In genomic region chr17:3691539-3692166, GRCh38 we compare ENCODE assay signal across 17 cellular contexts. TPM values are rescaled to one million over a fixed set of nuclear protein-coding genes. Genes with fewer than 3 reads are reported as not detected.
A peak's percentile ranks its signal among the peaks of the same experiment; 100 is the strongest.
DNase-seq lines count a peak whose midpoint lies in the region; ATAC-seq and TF ChIP-seq lines count a peak whose summit lies in the region.
"Had no signal": no experiment of that assay in that cellular context is flagged by ENCODE, and none has a peak within 500 bp of the region (broad histone marks: within the 10 kb centered on the region; RNA-seq: fewer than 3 reads in every experiment).

No MANE protein-coding gene starts in this region.

- peaks cover 16% of the 10 kb centered on the region; the same call in 1 of the 2 replicates for H3K4me1 ChIP-seq in GM23338 (ENCODE audit: insufficient read depth)
- H3K4me1 ChIP-seq: Caco-2, pancreas had no signal

- H4K20me1 ChIP-seq in GM23338 (replicated peaks; ENCODE audit: insufficient read depth): no peaks in the 10 kb centered on the region

- H3K36me3 Mint-ChIP-seq in GM23338 (ENCODE audit: low read depth) (no peaks in the 10 kb centered on the region), naive B cell (peaks cover 14 to 21% of the 10 kb centered on the region in 2 donors), T-cell (peaks cover 15% of the 10 kb centered on the region)
- peaks cover 30% of the 10 kb centered on the region for H3K36me3 Mint-ChIP-seq in activated T-helper 1 cell treated with anti-CD3 and anti-CD28 coated beads, Interleukin-12 subunit alpha, Interleukin-12 subunit beta, Interleukin-2, Interleukin-4 antibody, amounts not matched to agents 30 ng/mL and 10 ng/mL and 1 ng/mL, durations not matched to agents 14 hours and 24 hours and 36 hours (ENCODE audit: low read depth)

- in situ Hi-C loops in G401 (cut with HindIII; ENCODE audit: low sequenced_read_pairs): no loop called here

- DNase-seq in G401 (ENCODE audit: low spot score) (peak; percentile 9), GM23338 (ENCODE audit: low spot score) (peak; percentile 66), naive B cell (no peak), NCI-H1694 (lab: John Stamatoyannopoulos, UW) (no peak), activated gamma-delta T cell (lab: John Stamatoyannopoulos, UW) (no peak), T-cell (no peak)
- no peak for DNase-seq in activated T-helper 1 cell treated with anti-CD3 and anti-CD28 coated beads, Interleukin-12 subunit alpha, Interleukin-12 subunit beta, Interleukin-2, Interleukin-4 antibody, amounts not matched to agents 30 ng/mL and 10 ng/mL and 1 ng/mL, durations not matched to agents 14 hours and 24 hours and 36 hours (ENCODE audit: low spot score)
- DNase-seq: activated CD4-positive, alpha-beta T cell treated with anti-CD3 and anti-CD28 coated beads, Interleukin-2, amount 50 U/mL, for 4 hours; body of pancreas; Caco-2; MV-4-11; NCI-H2081; NCI-H526 treated with DMSO at 0.1 percent for 48 hours; pancreas; sigmoid colon had no signal

- ATAC-seq in GM23338 (peak; percentile 30), naive B cell (ENCODE audit: low read depth in 2 of 2) (no peak), T-cell (replicated peaks in 1 of 4) (no peak)
- ATAC-seq: body of pancreas, gastroesophageal sphincter, pancreas had no signal

- H3K4me3 Mint-ChIP-seq in GM23338: no peak overlapping the region
- H3K4me3 Mint-ChIP-seq in activated T-helper 1 cell treated with anti-CD3 and anti-CD28 coated beads, Interleukin-12 subunit alpha, Interleukin-12 subunit beta, Interleukin-2, Interleukin-4 antibody, amounts not matched to agents 30 ng/mL and 10 ng/mL and 1 ng/mL, durations not matched to agents 14 hours and 24 hours and 36 hours: peak overlapping the region; percentile 53
- peak overlapping the region; percentile 75 to 99 (median 90) for H3K4me3 Mint-ChIP-seq in naive B cell
- no peak overlapping the region for H3K4me3 Mint-ChIP-seq in T-cell
- H3K4me3 Mint-ChIP-seq: activated naive CD8-positive, alpha-beta T cell had no signal

- peak; percentile 25 to 72; a peak in 3 of 4 replicates for TF ChIP-seq CTCF in GM23338 (conservative IDR thresholded peaks at IDR 0.05; ENCODE audit: low read depth in 2 of 2)

- H3K36me3 ChIP-seq in GM23338 (ENCODE audit: insufficient read depth): no peaks in the 10 kb centered on the region
- H3K36me3 ChIP-seq: gastroesophageal sphincter, pancreas, sigmoid colon had no signal

- POLR2A ChIA-PET in T-cell (lab: Charles Lee): no interaction called here

- H2AFZ ChIP-seq in GM23338: no peak overlapping the region

- H3K4me3 ChIP-seq in GM23338: no peak overlapping the region
- H3K4me3 ChIP-seq: body of pancreas, gastroesophageal sphincter, pancreas, sigmoid colon had no signal

- H3K27me3 Mint-ChIP-seq in GM23338 (ENCODE audit: insufficient read depth, low read depth, poor library complexity) (peaks cover 18% of the 10 kb centered on the region), naive B cell (no peaks in the 10 kb centered on the region), T-cell (no peaks in the 10 kb centered on the region)
- H3K27me3 Mint-ChIP-seq in activated T-helper 1 cell treated with anti-CD3 and anti-CD28 coated beads, Interleukin-12 subunit alpha, Interleukin-12 subunit beta, Interleukin-2, Interleukin-4 antibody, amounts not matched to agents 30 ng/mL and 10 ng/mL and 1 ng/mL, durations not matched to agents 14 hours and 24 hours and 36 hours (ENCODE audit: insufficient read depth): no peaks in the 10 kb centered on the region
- H3K27me3 Mint-ChIP-seq: activated naive CD8-positive, alpha-beta T cell had no signal

- H3K27ac Mint-ChIP-seq in GM23338 (no peak overlapping the region), naive B cell (peak overlapping the region in 5 of 6 donors; percentile 44 to 95 (median 95)), T-cell (no peak overlapping the region)
- H3K27ac Mint-ChIP-seq in activated T-helper 1 cell treated with anti-CD3 and anti-CD28 coated beads, Interleukin-12 subunit alpha, Interleukin-12 subunit beta, Interleukin-2, Interleukin-4 antibody, amounts not matched to agents 30 ng/mL and 10 ng/mL and 1 ng/mL, durations not matched to agents 14 hours and 24 hours and 36 hours: peak overlapping the region; percentile 63
- H3K27ac Mint-ChIP-seq: activated naive CD8-positive, alpha-beta T cell had no signal

- H3K9me2 ChIP-seq in GM23338 (ENCODE audit: insufficient read depth): no peaks in the 10 kb centered on the region

- H3K79me2 ChIP-seq in GM23338 (replicated peaks; ENCODE audit: insufficient read depth): no peaks in the 10 kb centered on the region

- no peak overlapping the region for H3K4me2 ChIP-seq in GM23338

- intact Hi-C loops in activated T-helper 1 cell treated with anti-CD3 and anti-CD28 coated beads, Interleukin-12 subunit alpha, Interleukin-12 subunit beta, Interleukin-2, Interleukin-4 antibody, amounts not matched to agents 30 ng/mL and 10 ng/mL and 1 ng/mL, durations not matched to agents 14 hours and 24 hours and 36 hours (cut with micrococcal nuclease): no loop called here

- H3K4me1 Mint-ChIP-seq in GM23338 (peaks cover 17% of the 10 kb centered on the region), naive B cell (peaks cover 46 to 61% (median 52%) of the 10 kb centered on the region in 3 donors), T-cell (peaks cover 15 to 41% (median 20%) of the 10 kb centered on the region in 3 donors)
- peaks cover 40% of the 10 kb centered on the region for H3K4me1 Mint-ChIP-seq in activated T-helper 1 cell treated with anti-CD3 and anti-CD28 coated beads, Interleukin-12 subunit alpha, Interleukin-12 subunit beta, Interleukin-2, Interleukin-4 antibody, amounts not matched to agents 30 ng/mL and 10 ng/mL and 1 ng/mL, durations not matched to agents 14 hours and 24 hours and 36 hours (ENCODE audit: low read depth)

- CTCF ChIA-PET in T-cell (lab: Charles Lee): no interaction called here

- peaks cover 9% of the 10 kb centered on the region for H3F3A ChIP-seq in GM23338 (replicated peaks; ENCODE audit: low read depth)

- H3K9me3 Mint-ChIP-seq in GM23338 (no peaks in the 10 kb centered on the region), naive B cell (no peaks in the 10 kb centered on the region), T-cell (no peaks in the 10 kb centered on the region)
- no peaks in the 10 kb centered on the region for H3K9me3 Mint-ChIP-seq in activated T-helper 1 cell treated with anti-CD3 and anti-CD28 coated beads, Interleukin-12 subunit alpha, Interleukin-12 subunit beta, Interleukin-2, Interleukin-4 antibody, amounts not matched to agents 30 ng/mL and 10 ng/mL and 1 ng/mL, durations not matched to agents 14 hours and 24 hours and 36 hours

- no peak overlapping the region for H3K27ac ChIP-seq in GM23338 (ENCODE audit: low read depth)
- H3K27ac ChIP-seq: body of pancreas, gastroesophageal sphincter, pancreas, sigmoid colon had no signal

- peaks cover 23% of the 10 kb centered on the region for H3K27me3 ChIP-seq in GM23338 (ENCODE audit: insufficient read depth)
- H3K27me3 ChIP-seq: pancreas had no signal

RNA-seq across cellular contexts. Expression of gene P2RX5, which starts 4.3 kb away (rescaled TPM):
- 1.0 and 12.9 TPM in 2 replicates for total RNA-seq in G401 (2014; rRNA removed; shearing (Covaris generic))
- total RNA-seq in GM23338 (2014; rRNA removed; shearing (Covaris generic)): 11.6 and 13.6 TPM in 2 replicates
- polyA plus RNA-seq in GM23338 (2016; fragmentation: Nextera tagmentation; extraction: Ambion mirVana): 7.4 and 7.5 TPM in 2 replicates
- 133 and 143 TPM in 2 replicates for total RNA-seq in activated T-helper 1 cell treated with anti-CD3 and anti-CD28 coated beads, Interleukin-12 subunit alpha, Interleukin-12 subunit beta, Interleukin-2, Interleukin-4 antibody, amounts not matched to agents 30 ng/mL and 10 ng/mL and 1 ng/mL, durations not matched to agents 14 hours and 24 hours and 36 hours
- 100 to 1,000 TPM; 377 to 864 (median 638) TPM for polyA plus RNA-seq in naive B cell (ENCODE audit: low read depth in 6 of 6)
- 10 to 100 TPM; 19.6 to 35.6 (median 29.9) TPM for total RNA-seq in T-cell

RNA-seq across cellular contexts. Expression of gene EMC6, which starts 23.0 kb away (rescaled TPM):
- 101 and 105 TPM in 2 replicates for total RNA-seq in G401 (2014; rRNA removed; shearing (Covaris generic))
- total RNA-seq in GM23338 (2014; rRNA removed; shearing (Covaris generic)): 27.6 and 48.0 TPM in 2 replicates
- polyA plus RNA-seq in GM23338 (2016; fragmentation: Nextera tagmentation; extraction: Ambion mirVana) (230 and 232 TPM in 2 replicates), naive B cell (ENCODE audit: low read depth in 6 of 6) (10 to 100 TPM; 38.9 to 83.4 (median 55.2) TPM)
- total RNA-seq in activated T-helper 1 cell treated with anti-CD3 and anti-CD28 coated beads, Interleukin-12 subunit alpha, Interleukin-12 subunit beta, Interleukin-2, Interleukin-4 antibody, amounts not matched to agents 30 ng/mL and 10 ng/mL and 1 ng/mL, durations not matched to agents 14 hours and 24 hours and 36 hours: 63.6 and 73.3 TPM in 2 replicates
- total RNA-seq in T-cell: 10 to 100 TPM; 22.4 to 36.2 (median 33.6) TPM

RNA-seq across cellular contexts. Expression of gene TAX1BP3, which starts 23.3 kb away (rescaled TPM):
- 111 and 146 TPM in 2 replicates for total RNA-seq in G401 (2014; rRNA removed; shearing (Covaris generic))
- 113 and 134 TPM in 2 replicates for total RNA-seq in GM23338 (2014; rRNA removed; shearing (Covaris generic))
- polyA plus RNA-seq in GM23338 (2016; fragmentation: Nextera tagmentation; extraction: Ambion mirVana): 93.0 and 98.7 TPM in 2 replicates
- 29.3 and 30.1 TPM in 2 replicates for total RNA-seq in activated T-helper 1 cell treated with anti-CD3 and anti-CD28 coated beads, Interleukin-12 subunit alpha, Interleukin-12 subunit beta, Interleukin-2, Interleukin-4 antibody, amounts not matched to agents 30 ng/mL and 10 ng/mL and 1 ng/mL, durations not matched to agents 14 hours and 24 hours and 36 hours
- polyA plus RNA-seq in naive B cell (ENCODE audit: low read depth in 6 of 6): 10 to 100 TPM; 37.1 to 56.5 (median 45.1) TPM
- total RNA-seq in T-cell: 10 to 100 TPM in 3 of 5 donors, 1 to 10 TPM in 2; 9.1 to 15.3 (median 14.6) TPM

RNA-seq across cellular contexts. Expression of gene HASPIN, which starts 32.0 kb away (rescaled TPM):
- 11.7 and 20.9 TPM in 2 replicates for total RNA-seq in G401 (2014; rRNA removed; shearing (Covaris generic))
- 34.0 and 35.1 TPM in 2 replicates for total RNA-seq in GM23338 (2014; rRNA removed; shearing (Covaris generic))
- 5.8 and 6.1 TPM in 2 replicates for polyA plus RNA-seq in GM23338 (2016; fragmentation: Nextera tagmentation; extraction: Ambion mirVana)
- total RNA-seq in activated T-helper 1 cell treated with anti-CD3 and anti-CD28 coated beads, Interleukin-12 subunit alpha, Interleukin-12 subunit beta, Interleukin-2, Interleukin-4 antibody, amounts not matched to agents 30 ng/mL and 10 ng/mL and 1 ng/mL, durations not matched to agents 14 hours and 24 hours and 36 hours: 25.7 and 26.1 TPM in 2 replicates
- polyA plus RNA-seq in naive B cell (ENCODE audit: low read depth in 6 of 6): 1 to 10 TPM in 1 of 6 donors, under 1 TPM in 5; 0.19 to 2.3 (median 0.74) TPM
- total RNA-seq in T-cell: 1 to 10 TPM in 1 of 5 donors, under 1 TPM in 4; 0.33 to 1.0 (median 0.68) TPM
- total RNA-seq: body of pancreas had no signal
- polyA plus RNA-seq: pancreas had no signal

RNA-seq across cellular contexts. Expression of gene CTNS, which starts 55.1 kb away (rescaled TPM):
- total RNA-seq in G401 (2014; rRNA removed; shearing (Covaris generic)): 22.2 and 28.2 TPM in 2 replicates
- total RNA-seq in GM23338 (2014; rRNA removed; shearing (Covaris generic)): 21.8 and 30.1 TPM in 2 replicates
- polyA plus RNA-seq in GM23338 (2016; fragmentation: Nextera tagmentation; extraction: Ambion mirVana): 5.9 and 6.4 TPM in 2 replicates
- 47.5 and 55.3 TPM in 2 replicates for total RNA-seq in activated T-helper 1 cell treated with anti-CD3 and anti-CD28 coated beads, Interleukin-12 subunit alpha, Interleukin-12 subunit beta, Interleukin-2, Interleukin-4 antibody, amounts not matched to agents 30 ng/mL and 10 ng/mL and 1 ng/mL, durations not matched to agents 14 hours and 24 hours and 36 hours
- 10 to 100 TPM in 3 of 6 donors, 1 to 10 TPM in 3; 9.2 to 14.5 (median 10.2) TPM for polyA plus RNA-seq in naive B cell (ENCODE audit: low read depth in 6 of 6)
- 10 to 100 TPM in 3 of 5 donors, 1 to 10 TPM in 2; 7.1 to 15.9 (median 11.4) TPM for total RNA-seq in T-cell

Comparison
In these comparisons a context has a peak if more than half of its experiments do, and no peak if none do; other contexts are left out.
1. DNase-seq: peak in G401 (single experiment) and GM23338 (single experiment); none in activated T-helper 1 cell treated with anti-CD3 and anti-CD28 coated beads, Interleukin-12 subunit alpha, Interleukin-12 subunit beta, Interleukin-2, Interleukin-4 antibody, amounts not matched to agents 30 ng/mL and 10 ng/mL and 1 ng/mL, durations not matched to agents 14 hours and 24 hours and 36 hours (single experiment), naive B cell (single experiment), NCI-H1694 (single experiment), activated gamma-delta T cell (single experiment) and T-cell (0 of 34).
2. H3K27ac Mint-ChIP-seq: peak in activated T-helper 1 cell treated with anti-CD3 and anti-CD28 coated beads, Interleukin-12 subunit alpha, Interleukin-12 subunit beta, Interleukin-2, Interleukin-4 antibody, amounts not matched to agents 30 ng/mL and 10 ng/mL and 1 ng/mL, durations not matched to agents 14 hours and 24 hours and 36 hours (single experiment) and naive B cell (5 of 6); none in GM23338 (single experiment) and T-cell (0 of 2).
3. H3K4me3 Mint-ChIP-seq: peak in activated T-helper 1 cell treated with anti-CD3 and anti-CD28 coated beads, Interleukin-12 subunit alpha, Interleukin-12 subunit beta, Interleukin-2, Interleukin-4 antibody, amounts not matched to agents 30 ng/mL and 10 ng/mL and 1 ng/mL, durations not matched to agents 14 hours and 24 hours and 36 hours (single experiment) and naive B cell (8 of 8); none in GM23338 (single experiment) and T-cell (0 of 3).